Comparison of ENCODE assay signal across 1 cellular context in genomic region chr19:54464624-54465266, GRCh38.
TF ChIP-seq lines count a peak whose summit lies in the region.

No MANE protein-coding gene starts in this region.

TF ChIP-seq in GM12878, 131 proteins besides CTCF, POLR2A, EP300 and RAD21 (continued from another document):
- no peak for TF ChIP-seq ZBTB4 (CRISPR knock-in tag; IDR thresholded peaks at IDR 0.05)
- no peak; the same call in 1 of the 2 replicates for TF ChIP-seq PAX5 (IDR thresholded peaks at IDR 0.05; ENCODE audit: borderline replicate concordance, low read depth, low read length)
- peak; percentile 54; the same call in 1 of the 2 replicates for TF ChIP-seq NR2F1 (conservative IDR thresholded peaks at IDR 0.05)
- TF ChIP-seq EZH2 (IDR thresholded peaks at IDR 0.05; ENCODE audit: borderline replicate concordance, control insufficient read depth, low read depth, low read length) = no peak
- 0 out of 3 replicates have a peak, but pooled peaks of 1 of the 2 experiments have one; percentile 17 for TF ChIP-seq EGR1 (IDR thresholded peaks at IDR 0.05; ENCODE audit: borderline replicate concordance in 1 of 2, low read depth in 2 of 2, low read length in 2 of 2)
- TF ChIP-seq MXI1 (IDR thresholded peaks at IDR 0.05; ENCODE audit: low read depth, low read length) = no peak
- no peak for TF ChIP-seq ATF2 (IDR thresholded peaks at IDR 0.05; ENCODE audit: low read length)
- 0 out of 2 replicates have a peak, but pooled peaks have one; percentile 31 for TF ChIP-seq TAF1 (IDR thresholded peaks at IDR 0.05; ENCODE audit: borderline replicate concordance, low read depth, low read length)
- peak; percentile 55 for TF ChIP-seq NKRF (conservative IDR thresholded peaks at IDR 0.05)
- TF ChIP-seq SREBF1 (IDR thresholded peaks at IDR 0.05; ENCODE audit: low read length) = no peak
- TF ChIP-seq ZNF687 (IDR thresholded peaks at IDR 0.05) = peak; percentile 30; the same call in 1 of the 2 replicates
- peak; percentile 45 for TF ChIP-seq MEF2B (IDR thresholded peaks at IDR 0.05; ENCODE audit: partially characterized antibody, poor library complexity, severe bottlenecking)
- 0 out of 2 replicates have a peak, but pooled peaks have one; percentile 18 for TF ChIP-seq BACH1 (IDR thresholded peaks at IDR 0.05; ENCODE audit: borderline replicate concordance)
- peak; percentile 39; the same call in 1 of the 2 replicates for TF ChIP-seq TBL1XR1 (IDR thresholded peaks at IDR 0.05; ENCODE audit: low read depth, low read length)
- peak; percentile 47; the same call in 1 of the 2 replicates for TF ChIP-seq HCFC1 (IDR thresholded peaks at IDR 0.05; ENCODE audit: low read length)
- TF ChIP-seq SIN3A (IDR thresholded peaks at IDR 0.05; ENCODE audit: low read depth, low read length) = 0 out of 2 replicates have a peak, but pooled peaks have one; percentile 48
- TF ChIP-seq KLF5 (IDR thresholded peaks at IDR 0.05; ENCODE audit: partially characterized antibody) = peak; percentile 45
